Comparison of ENCODE assay signal across 23 cellular contexts in genomic region chr13:26910754-26911465, GRCh38.
DNase-seq lines count a peak whose midpoint lies in the region; ATAC-seq lines count a peak whose summit lies in the region.
"Had no signal": no experiment of that assay in that cellular context is flagged by ENCODE, and none has a peak within 500 bp of the region (broad histone marks: within the 10 kb centered on the region; RNA-seq: fewer than 3 reads in every experiment).

No MANE protein-coding gene starts in this region.

- DNase-seq in medulla oblongata (ENCODE audit: extremely low spot score) (peak; percentile 9), posterior vena cava (ENCODE audit: low spot score) (peak; percentile 57)
- DNase-seq in activated CD4-positive, alpha-beta T cell treated with anti-CD3 and anti-CD28 coated beads for 48 hours, result no peak
- DNase-seq: CD8-positive, alpha-beta T cell; DMS 273 treated with DMSO at 0.1 percent for 48 hours; DMS79 treated with DMSO at 0.1 percent for 48 hours; H9; MV-4-11; NCI-H1105 treated with DMSO at 0.1 percent for 48 hours; NCI-H146; NCI-H1930; NCI-H2107; NCI-H446; NCI-H524 treated with DMSO at 0.1 percent for 48 hours; NCI-H774 had no signal

- H3K27ac ChIP-seq in angular gyrus (ENCODE audit: low read depth, low read length), result peak overlapping the region; percentile 62
- H3K27ac ChIP-seq in cingulate gyrus (ENCODE audit: low read depth, low read length), result peak overlapping the region; percentile 76
- H3K27ac ChIP-seq: C4-2B had no signal

- intact Hi-C loops in posterior vena cava (cut with DNase I), result no loop called here

- ATAC-seq in HG03039 (IDR thresholded peaks at IDR 0.05; ENCODE audit: unreplicated experiment) (no peak), GM19463 (IDR thresholded peaks at IDR 0.05; ENCODE audit: unreplicated experiment) (no peak), GM18867 (IDR thresholded peaks at IDR 0.05; ENCODE audit: unreplicated experiment) (no peak)
- ATAC-seq: CD8-positive, alpha-beta T cell; GM23338; K562 had no signal
